In the genomic region with DNA sequence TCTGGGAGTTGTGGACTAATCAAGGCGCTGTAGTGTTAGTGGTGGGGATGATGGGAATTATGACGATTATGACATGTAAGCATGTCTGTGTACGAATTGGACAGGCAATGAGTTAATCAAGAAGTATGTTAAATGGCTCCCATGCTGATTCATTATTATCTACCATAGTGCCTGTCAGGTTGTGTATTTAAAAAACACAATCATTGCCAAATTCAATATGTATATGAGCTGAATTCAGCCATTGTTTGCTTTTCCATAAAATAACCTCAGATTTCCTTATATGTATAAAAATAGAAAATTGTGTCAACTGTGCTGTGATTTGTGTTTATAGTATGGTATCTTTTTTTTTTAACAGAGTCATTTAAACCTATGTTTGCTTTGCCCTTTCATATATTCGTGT, we compare ENCODE assay signal across 22 cellular contexts.
"Had no signal": no experiment of that assay in that cellular context is flagged by ENCODE, and none has a peak within 500 bp of the region (broad histone marks: within the 10 kb centered on the region; RNA-seq: fewer than 3 reads in every experiment).

No MANE protein-coding gene starts in this region.

- H3K9me3 ChIP-seq: colonic mucosa, thyroid gland had no signal

- H3K27ac Mint-ChIP-seq: naive thymus-derived CD8-positive, alpha-beta T cell; progenitor cell of endocrine pancreas; stimulated activated effector memory CD8-positive, alpha-beta T cell treated with anti-CD3 and anti-CD28 coated beads, Interleukin-12 subunit alpha, Interleukin-12 subunit beta, amount 100 ng/mL, for 72 hours had no signal

- H3K27me3 Mint-ChIP-seq: naive thymus-derived CD8-positive, alpha-beta T cell; progenitor cell of endocrine pancreas had no signal

- H3K36me3 ChIP-seq: colonic mucosa, uterus had no signal

- H3K4me1 Mint-ChIP-seq: neural crest cell had no signal

- H3K4me1 ChIP-seq: uterus had no signal

- H3K4me3 Mint-ChIP-seq: naive thymus-derived CD8-positive, alpha-beta T cell; neural crest cell; stimulated activated effector memory CD8-positive, alpha-beta T cell treated with anti-CD3 and anti-CD28 coated beads, Interleukin-12 subunit alpha, Interleukin-12 subunit beta, amount 100 ng/mL, for 72 hours had no signal

- H3K4me3 ChIP-seq: colonic mucosa, gastrocnemius medialis, heart right ventricle, suprapubic skin, thyroid gland, upper lobe of left lung, uterus had no signal

- DNase-seq: colonic mucosa; dermis blood vessel endothelial cell; gastrocnemius medialis; heart right ventricle; hypothalamus; kidney glomerular epithelial cell; mammary epithelial cell; naive thymus-derived CD8-positive, alpha-beta T cell; right cardiac atrium; small intestine; stimulated activated CD4-positive, alpha-beta T cell treated with anti-CD3 and anti-CD28 coated beads, Interleukin-12 subunit alpha, Interleukin-12 subunit beta, amount 100 ng/mL, for 4 hours; stimulated activated CD4-positive, alpha-beta T cell treated with anti-CD3 and anti-CD28 coated beads, Interleukin-2, amount 100 ng/mL, for 48 hours; stimulated activated CD8-positive, alpha-beta memory T cell treated with anti-CD3 and anti-CD28 coated beads, Interleukin-4, amount 100 ng/mL, for 48 hours; stimulated activated naive CD8-positive, alpha-beta T cell treated with anti-CD3 and anti-CD28 coated beads, Interleukin-15, Interleukin-2, amounts not matched to agents 100 U/mL and 50 U/mL, for 24 hours; thyroid gland; upper lobe of left lung; uterus had no signal

- ATAC-seq: gastrocnemius medialis; heart right ventricle; left lobe of liver; naive thymus-derived CD8-positive, alpha-beta T cell; right cardiac atrium; stimulated activated effector memory CD8-positive, alpha-beta T cell treated with anti-CD3 and anti-CD28 coated beads, Interleukin-12 subunit alpha, Interleukin-12 subunit beta, amount 100 ng/mL, for 72 hours; stimulated activated naive CD8-positive, alpha-beta T cell treated with anti-CD3 and anti-CD28 coated beads, Interleukin-15, Interleukin-2, amounts not matched to agents 100 U/mL and 50 U/mL, for 24 hours had no signal

- H3K27me3 ChIP-seq: colonic mucosa, gastrocnemius medialis, heart right ventricle, suprapubic skin, thyroid gland, upper lobe of left lung, uterus had no signal

- H3K36me3 Mint-ChIP-seq: stimulated activated effector memory CD8-positive, alpha-beta T cell treated with anti-CD3 and anti-CD28 coated beads, Interleukin-12 subunit alpha, Interleukin-12 subunit beta, amount 100 ng/mL, for 72 hours had no signal

- H3K27ac ChIP-seq: colonic mucosa, gastrocnemius medialis, heart right ventricle, suprapubic skin, thyroid gland, upper lobe of left lung, uterus had no signal

- FAIRE-seq: small intestine had no signal
